20 cellular contexts compared by ENCODE assay signal in genomic region chr3:153055779-153056178, GRCh38.
DNase-seq lines count a peak whose midpoint lies in the region; ATAC-seq, FAIRE-seq and TF ChIP-seq lines count a peak whose summit lies in the region.
"Had no signal": no experiment of that assay in that cellular context is flagged by ENCODE, and none has a peak within 500 bp of the region (broad histone marks: within the 10 kb centered on the region; RNA-seq: fewer than 3 reads in every experiment).

No MANE protein-coding gene starts in this region.

- H3F3A ChIP-seq in PC-3 (ENCODE audit: low read length, unreplicated experiment): peaks cover 20% of the 10 kb centered on the region

- TF ChIP-seq CTCF in K562 (IDR thresholded peaks at IDR 0.05 in 2 of 3, conservative IDR thresholded peaks at IDR 0.05 in 1 of 3; ENCODE audit: insufficient read depth in 2 of 3, low read depth in 1 of 3, low read length in 3 of 3): no peak
- TF ChIP-seq CTCF in PC-3 (conservative IDR thresholded peaks at IDR 0.05; ENCODE audit: low read depth, low read length): no peak

- 83% methylated on average over 1 of the region's 2 CpGs for WGBS in K562 (ENCODE audit: insufficient coverage, low coverage, missing lambda C conversion rate)
- no CpG with 5 or more reads among the region's 2 CpGs for WGBS in mesenchymal stem cell

- peaks cover 13 to 27% of the 10 kb centered on the region in 2 experiments; a peak in 4 of 5 replicates for H3K4me1 ChIP-seq in K562 (replicated peaks in 1 of 2; ENCODE audit: control insufficient read depth in 2 of 2, insufficient read depth in 2 of 2, low read length in 2 of 2)
- H3K4me1 ChIP-seq in mesenchymal stem cell (ENCODE audit: control insufficient read depth, insufficient read depth, low read depth, low read length): peaks cover 3% of the 10 kb centered on the region
- H3K4me1 ChIP-seq in PC-3 (ENCODE audit: insufficient read depth, low read length): peaks cover 39% of the 10 kb centered on the region
- H3K4me1 ChIP-seq: HAP-1 had no signal

- no peak overlapping the region for H2BK12ac ChIP-seq in mesenchymal stem cell (ENCODE audit: low read length in 2 of 2)

- CTCF ChIA-PET in K562 (lab: Yijun Ruan, JAX; ENCODE audit: low intra/inter-chr PET ratio): no interaction called here
- CTCF ChIA-PET in PC-3 (lab: Charles Lee): no interaction called here

- TF ChIP-seq RAD21 in K562 (CRISPR knock-in tag; conservative IDR thresholded peaks at IDR 0.05 in 1 of 2, IDR thresholded peaks at IDR 0.05 in 1 of 2): no peak

- DNase-seq in stimulated activated naive CD8-positive, alpha-beta T cell treated with anti-CD3 and anti-CD28 coated beads, Interleukin-15, amount 100 ng/mL, for 72 hours: no peak
- DNase-seq in stimulated activated naive CD8-positive, alpha-beta T cell treated with anti-CD3 and anti-CD28 coated beads, Interleukin-15, Interleukin-2, amounts not matched to agents 100 U/mL and 50 U/mL, for 24 hours: no peak
- DNase-seq in NCI-H82 treated with DMSO at 0.1 percent for 48 hours (lab: John Stamatoyannopoulos, UW; ENCODE audit: unreplicated experiment) (peak; percentile 53), K562 (ENCODE audit: extremely low read depth in 1 of 4, low spot score in 3 of 4) (no peak), mesenchymal stem cell (no peak), 8988T (no peak), PC-3 (no peak), NCI-H1436 treated with DMSO at 0.1 percent for 48 hours (lab: John Stamatoyannopoulos, UW) (no peak)
- DNase-seq: C1 segment of cervical spinal cord; Calu3; CD4-positive, alpha-beta memory T cell; COR-L47; DMS53; DMS79 treated with DMSO at 0.1 percent for 48 hours; GF-D8; GOT3; HFFc6 had no signal

- no peaks in the 10 kb centered on the region for H3K9me1 ChIP-seq in K562 (ENCODE audit: control insufficient read depth, insufficient read depth, low read length)

- no peak overlapping the region for H3K4me3 Mint-ChIP-seq in stimulated activated naive CD8-positive, alpha-beta T cell treated with anti-CD3 and anti-CD28 coated beads, Interleukin-15, amount 100 ng/mL, for 72 hours
- H3K4me3 Mint-ChIP-seq: CD4-positive, alpha-beta memory T cell; HFFc6 had no signal

- H3K36me3 ChIP-seq in K562 (ENCODE audit: control insufficient read depth, insufficient read depth, low read length) (no peaks in the 10 kb centered on the region; the same call in 2 of the 3 replicates), mesenchymal stem cell (ENCODE audit: control insufficient read depth in 1 of 2, insufficient read depth in 2 of 2, low read depth in 1 of 2, low read length in 2 of 2) (no peaks in the 10 kb centered on the region), PC-3 (ENCODE audit: low read depth, low read length) (no peaks in the 10 kb centered on the region)
- H3K36me3 ChIP-seq: HAP-1 had no signal

- no peaks in the 10 kb centered on the region for H3K79me1 ChIP-seq in mesenchymal stem cell (replicated peaks; ENCODE audit: low read length, poor library complexity, severe bottlenecking)

- H3K9ac ChIP-seq in K562 (ENCODE audit: insufficient read depth in 1 of 2, low read depth in 2 of 2, low read length in 2 of 2) (no peak overlapping the region), mesenchymal stem cell (ENCODE audit: low read length) (no peak overlapping the region), PC-3 (ENCODE audit: low read length) (no peak overlapping the region)

- no peaks in the 10 kb centered on the region for H3K9me2 ChIP-seq in PC-3 (replicated peaks; ENCODE audit: low read length)

- no peak overlapping the region for H2BK15ac ChIP-seq in mesenchymal stem cell (ENCODE audit: low read depth, poor library complexity, severe bottlenecking)

- H2AFZ ChIP-seq in K562 (ENCODE audit: low read depth, low read length): no peak overlapping the region
- H2AFZ ChIP-seq in mesenchymal stem cell (ENCODE audit: low read depth, low read length): no peak overlapping the region
- no peak overlapping the region for H2AFZ ChIP-seq in PC-3 (ENCODE audit: low read length)

- H3K4me1 Mint-ChIP-seq in stimulated activated naive CD8-positive, alpha-beta T cell treated with anti-CD3 and anti-CD28 coated beads, Interleukin-15, amount 100 ng/mL, for 72 hours: no peaks in the 10 kb centered on the region

- BruUV-seq in K562 (replicated peaks; lab: Mats Ljungman, UMichigan) (no TSS peak), PC-3 (replicated peaks; lab: Mats Ljungman, UMichigan) (no TSS peak)

- no peaks in the 10 kb centered on the region for H3K9me3 Mint-ChIP-seq in stimulated activated naive CD8-positive, alpha-beta T cell treated with anti-CD3 and anti-CD28 coated beads, Interleukin-15, amount 100 ng/mL, for 72 hours
- H3K9me3 Mint-ChIP-seq: CD4-positive, alpha-beta memory T cell; HFFc6 had no signal

- no peak for TF ChIP-seq POLR2A in K562 (conservative IDR thresholded peaks at IDR 0.05)

- peak overlapping the region; percentile 27 for H4K91ac ChIP-seq in mesenchymal stem cell (ENCODE audit: low read length)

- no peak overlapping the region for H3K27ac ChIP-seq in K562 (ENCODE audit: extremely low read depth, low read depth, low read length)
- H3K27ac ChIP-seq in mesenchymal stem cell (ENCODE audit: low read length, poor library complexity, severe bottlenecking): no peak overlapping the region
- no peak overlapping the region for H3K27ac ChIP-seq in PC-3 (ENCODE audit: low read length)

- H2BK5ac ChIP-seq in mesenchymal stem cell (ENCODE audit: low read depth, low read length, poor library complexity, severe bottlenecking): no peak overlapping the region

- no peak for TF ChIP-seq EP300 in K562 (IDR thresholded peaks at IDR 0.05; ENCODE audit: low read length)

- H3K23ac ChIP-seq in mesenchymal stem cell (ENCODE audit: low read length in 2 of 2): no peak overlapping the region

- no peak for FAIRE-seq in K562 (lab: Jason Lieb, UNC)
- FAIRE-seq: GM12892, H54 had no signal

- H3K4ac ChIP-seq in mesenchymal stem cell (ENCODE audit: low read depth in 1 of 2, low read length in 2 of 2): no peak overlapping the region

- ATAC-seq in stimulated activated naive CD8-positive, alpha-beta T cell treated with anti-CD3 and anti-CD28 coated beads, Interleukin-15, amount 100 ng/mL, for 72 hours: peak; percentile 46
- no peak for ATAC-seq in stimulated activated naive CD8-positive, alpha-beta T cell treated with anti-CD3 and anti-CD28 coated beads, Interleukin-15, Interleukin-2, amounts not matched to agents 100 U/mL and 50 U/mL, for 24 hours
- ATAC-seq in K562: no peak
- ATAC-seq in PC-3: no peak

- H3K9me3 ChIP-seq in K562 (replicated peaks; ENCODE audit: control insufficient read depth, insufficient read depth, low read depth, low read length): peaks cover 3% of the 10 kb centered on the region; the same call in 1 of the 2 replicates
- no peaks in the 10 kb centered on the region for H3K9me3 ChIP-seq in mesenchymal stem cell (ENCODE audit: control insufficient read depth, low read length)
- H3K9me3 ChIP-seq in PC-3 (ENCODE audit: low read length): no peaks in the 10 kb centered on the region
- H3K9me3 ChIP-seq: HAP-1 had no signal

- no peak overlapping the region for H4K8ac ChIP-seq in mesenchymal stem cell (ENCODE audit: low read length)

- H3K27me3 ChIP-seq in K562 (ENCODE audit: control insufficient read depth in 2 of 2, insufficient read depth in 2 of 2, low read length in 2 of 2) (no peaks in the 10 kb centered on the region), mesenchymal stem cell (ENCODE audit: control insufficient read depth in 1 of 2, insufficient read depth in 1 of 2, low read length in 2 of 2) (no peaks in the 10 kb centered on the region), PC-3 (ENCODE audit: low read length) (no peaks in the 10 kb centered on the region)

- no peaks in the 10 kb centered on the region for H3K27me3 Mint-ChIP-seq in stimulated activated naive CD8-positive, alpha-beta T cell treated with anti-CD3 and anti-CD28 coated beads, Interleukin-15, amount 100 ng/mL, for 72 hours
- H3K27me3 Mint-ChIP-seq: CD4-positive, alpha-beta memory T cell had no signal

- in situ Hi-C loops in K562 (cut with MboI): no loop called here

- POLR2A ChIA-PET in K562 (lab: Yijun Ruan, JAX): no interaction called here
- POLR2A ChIA-PET in PC-3 (lab: Charles Lee; ENCODE audit: unreplicated experiment): no interaction called here

- intact Hi-C loops in K562 (cut with micrococcal nuclease) (no loop called here), PC-3 (cut with micrococcal nuclease) (no loop called here)

- H3K27ac Mint-ChIP-seq in stimulated activated naive CD8-positive, alpha-beta T cell treated with anti-CD3 and anti-CD28 coated beads, Interleukin-15, amount 100 ng/mL, for 72 hours: no peak overlapping the region
- H3K27ac Mint-ChIP-seq: HFFc6 had no signal

- no peak overlapping the region for H3K18ac ChIP-seq in mesenchymal stem cell (ENCODE audit: low read depth in 1 of 2, low read length in 2 of 2)

- H4K20me1 ChIP-seq in K562 (replicated peaks; ENCODE audit: control insufficient read depth, insufficient read depth, low read length) (no peaks in the 10 kb centered on the region), PC-3 (ENCODE audit: low read length) (no peaks in the 10 kb centered on the region)

- peak overlapping the region; percentile 83 for H2AK5ac ChIP-seq in mesenchymal stem cell (ENCODE audit: low read length, severe bottlenecking)

- H3K4me2 ChIP-seq in K562 (ENCODE audit: insufficient read depth, low read length): no peak overlapping the region
- no peak overlapping the region for H3K4me2 ChIP-seq in mesenchymal stem cell (ENCODE audit: low read length, poor library complexity, severe bottlenecking)
- no peak overlapping the region for H3K4me2 ChIP-seq in PC-3 (ENCODE audit: low read length)

- H3K79me2 ChIP-seq in K562 (ENCODE audit: control insufficient read depth, insufficient read depth, low read length) (no peaks in the 10 kb centered on the region), PC-3 (ENCODE audit: low read length) (no peaks in the 10 kb centered on the region)

- no peak overlapping the region for H3K14ac ChIP-seq in mesenchymal stem cell (ENCODE audit: low read length in 2 of 2)

- H3K4me3 ChIP-seq in K562: no peak overlapping the region
- no peak overlapping the region for H3K4me3 ChIP-seq in mesenchymal stem cell (ENCODE audit: insufficient read depth in 1 of 2, low read depth in 1 of 2, low read length in 2 of 2)
- no peak overlapping the region for H3K4me3 ChIP-seq in PC-3 (ENCODE audit: low read length)
- H3K4me3 ChIP-seq: HAP-1 had no signal

- no peak overlapping the region for H2BK120ac ChIP-seq in mesenchymal stem cell (ENCODE audit: low read depth, low read length)
